1 cellular context compared by ENCODE assay signal in the genomic region with DNA sequence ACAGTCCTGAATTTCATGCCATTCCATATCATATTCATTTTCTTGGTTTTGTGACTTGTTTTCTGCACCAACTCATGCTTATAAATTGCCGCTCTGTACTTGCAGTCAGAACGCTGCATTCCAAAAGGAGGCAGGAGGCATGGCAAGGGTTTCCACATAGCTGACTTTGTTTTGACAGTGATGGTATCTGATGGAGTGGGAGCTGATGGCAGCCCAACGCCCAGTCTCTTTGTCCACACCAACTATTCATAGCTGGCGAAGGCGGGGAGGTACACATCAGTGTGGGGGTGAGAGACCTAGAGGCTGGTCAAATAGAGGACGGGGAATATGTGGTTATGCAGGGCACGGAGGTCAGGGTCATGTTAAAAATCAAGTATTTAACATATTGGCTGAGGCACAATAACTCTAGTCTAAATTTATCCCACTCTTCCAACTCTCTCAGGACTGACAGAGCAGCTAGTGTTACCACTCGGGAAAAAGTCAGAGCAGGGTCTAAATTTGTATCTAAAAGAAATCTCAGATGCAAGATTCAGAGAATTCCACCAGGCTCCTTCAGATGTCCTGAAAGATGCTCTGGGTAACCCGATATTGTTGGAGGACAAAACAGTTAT.
TF ChIP-seq lines count a peak whose summit lies in the region.

No MANE protein-coding gene starts in this region.

TF ChIP-seq in SK-N-SH treated with all-trans-retinoic acid at 6 μM for 48 hours, 23 proteins besides CTCF, POLR2A, EP300 and RAD21 (continued from another document):
- TF ChIP-seq, protein P1, sequence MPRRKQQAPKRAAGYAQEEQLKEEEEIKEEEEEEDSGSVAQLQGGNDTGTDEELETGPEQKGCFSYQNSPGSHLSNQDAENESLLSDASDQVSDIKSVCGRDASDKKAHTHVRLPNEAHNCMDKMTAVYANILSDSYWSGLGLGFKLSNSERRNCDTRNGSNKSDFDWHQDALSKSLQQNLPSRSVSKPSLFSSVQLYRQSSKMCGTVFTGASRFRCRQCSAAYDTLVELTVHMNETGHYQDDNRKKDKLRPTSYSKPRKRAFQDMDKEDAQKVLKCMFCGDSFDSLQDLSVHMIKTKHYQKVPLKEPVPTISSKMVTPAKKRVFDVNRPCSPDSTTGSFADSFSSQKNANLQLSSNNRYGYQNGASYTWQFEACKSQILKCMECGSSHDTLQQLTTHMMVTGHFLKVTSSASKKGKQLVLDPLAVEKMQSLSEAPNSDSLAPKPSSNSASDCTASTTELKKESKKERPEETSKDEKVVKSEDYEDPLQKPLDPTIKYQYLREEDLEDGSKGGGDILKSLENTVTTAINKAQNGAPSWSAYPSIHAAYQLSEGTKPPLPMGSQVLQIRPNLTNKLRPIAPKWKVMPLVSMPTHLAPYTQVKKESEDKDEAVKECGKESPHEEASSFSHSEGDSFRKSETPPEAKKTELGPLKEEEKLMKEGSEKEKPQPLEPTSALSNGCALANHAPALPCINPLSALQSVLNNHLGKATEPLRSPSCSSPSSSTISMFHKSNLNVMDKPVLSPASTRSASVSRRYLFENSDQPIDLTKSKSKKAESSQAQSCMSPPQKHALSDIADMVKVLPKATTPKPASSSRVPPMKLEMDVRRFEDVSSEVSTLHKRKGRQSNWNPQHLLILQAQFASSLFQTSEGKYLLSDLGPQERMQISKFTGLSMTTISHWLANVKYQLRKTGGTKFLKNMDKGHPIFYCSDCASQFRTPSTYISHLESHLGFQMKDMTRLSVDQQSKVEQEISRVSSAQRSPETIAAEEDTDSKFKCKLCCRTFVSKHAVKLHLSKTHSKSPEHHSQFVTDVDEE (CRISPR knock-in tag; IDR thresholded peaks at IDR 0.05): no peak
